8 cellular contexts compared by ENCODE assay signal in genomic region chr7:2978403-2978802, GRCh38.
DNase-seq lines count a peak whose midpoint lies in the region; ATAC-seq and TF ChIP-seq lines count a peak whose summit lies in the region.

No MANE protein-coding gene starts in this region.

- TF ChIP-seq CTCF in brain microvascular endothelial cell (IDR thresholded peaks at IDR 0.05; ENCODE audit: low read depth, low read length, missing control alignments), result no peak

- in situ Hi-C loops in brain microvascular endothelial cell (cut with HindIII; ENCODE audit: low pct_ligation_motif_present, low sequenced_read_pairs), result no loop called here

- no peak overlapping the region for H3K4me3 ChIP-seq in brain microvascular endothelial cell (ENCODE audit: low read depth, low read length)

- H3K27me3 ChIP-seq in brain microvascular endothelial cell (replicated peaks), result peaks cover 7% of the 10 kb centered on the region

- H3K27ac ChIP-seq in brain microvascular endothelial cell, result no peak overlapping the region

- H3K36me3 ChIP-seq in brain microvascular endothelial cell (replicated peaks), result no peaks in the 10 kb centered on the region

- peak; percentile 79 to 81 for DNase-seq in activated CD4-positive, alpha-beta T cell treated with anti-CD3 and anti-CD28 coated beads, Interleukin-2, amount 50 U/mL, for 4 hours
- peak; percentile 74 to 85 for DNase-seq in stimulated activated CD4-positive, alpha-beta T cell treated with anti-CD3 and anti-CD28 coated beads, Interleukin-1b, Interleukin-23, amount 100 ng/mL, for 4 hours (ENCODE audit: low read depth in 2 of 2)
- DNase-seq in NCI-H187 (lab: John Stamatoyannopoulos, UW), result no peak
- DNase-seq in brain microvascular endothelial cell, result no peak
- DNase-seq in DMS79 treated with DMSO at 0.1 percent for 48 hours (lab: John Stamatoyannopoulos, UW), result no peak

- peak; percentile 77 for ATAC-seq in GM19351 (IDR thresholded peaks at IDR 0.05; ENCODE audit: unreplicated experiment)
- ATAC-seq in HG03196 (IDR thresholded peaks at IDR 0.05; ENCODE audit: unreplicated experiment), result peak; percentile 79
- peak; percentile 77 for ATAC-seq in esophagus mucosa

Comparison
In these comparisons a context has a peak if more than half of its experiments do, and no peak if none do; other contexts are left out.
1. DNase-seq: peak in activated CD4-positive, alpha-beta T cell treated with anti-CD3 and anti-CD28 coated beads, Interleukin-2, amount 50 U/mL, for 4 hours (2 of 2) and stimulated activated CD4-positive, alpha-beta T cell treated with anti-CD3 and anti-CD28 coated beads, Interleukin-1b, Interleukin-23, amount 100 ng/mL, for 4 hours (2 of 2); none in NCI-H187 (0 of 2), brain microvascular endothelial cell (single experiment) and DMS79 treated with DMSO at 0.1 percent for 48 hours (single experiment).
2. Peak in every context shown above with its lines, with median percentiles within 50 percentile points of each other: ATAC-seq.